Comparison of ENCODE assay signal across 34 cellular contexts in genomic region chr14:23411563-23412525, GRCh38. TPM values are rescaled to one million over a fixed set of nuclear protein-coding genes. Genes with fewer than 3 reads are reported as not detected.
"Had no signal": no experiment of that assay in that cellular context is flagged by ENCODE, and none has a peak within 500 bp of the region (broad histone marks: within the 10 kb centered on the region; RNA-seq: fewer than 3 reads in every experiment).

No MANE protein-coding gene starts in this region.

- H3K27ac Mint-ChIP-seq: activated B cell treated with CpG ODN at 0.5 μM for 24 hours; activated CD8-positive, alpha-beta T cell treated with anti-CD3 and anti-CD28 coated beads for 36 hours; activated T-helper 17 cell treated with anti-CD3 and anti-CD28 coated beads, Interleukin-2, amount 50 U/mL, for 72 hours; immature natural killer cell; natural killer cell; progenitor cell of endocrine pancreas; stimulated activated naive B cell treated with anti-CD40 and anti-IgM and Interleukin-4, amounts not matched to agents 10 μg/mL and 1 μg/mL and 100 μg/mL, for 72 hours had no signal

- H3K9me3 ChIP-seq: breast epithelium, colonic mucosa, gastroesophageal sphincter, lower lobe of right lung, neutrophil, ovary, tibial nerve had no signal

- H3K36me3 ChIP-seq: breast epithelium, colonic mucosa, gastroesophageal sphincter, lower lobe of right lung, neutrophil, ovary, tibial nerve had no signal

- FAIRE-seq: kidney had no signal

- H3K9me3 Mint-ChIP-seq: activated B cell treated with CpG ODN at 0.5 μM for 24 hours; activated CD8-positive, alpha-beta T cell treated with anti-CD3 and anti-CD28 coated beads for 36 hours; activated T-cell treated with anti-CD3 and anti-CD28 coated beads, Interleukin-2, amount 50 U/mL, for 4 hours; activated T-helper 17 cell treated with anti-CD3 and anti-CD28 coated beads, Interleukin-2, amount 50 U/mL, for 72 hours; immature natural killer cell; natural killer cell; stimulated activated naive B cell treated with anti-CD40 and anti-IgM and Interleukin-4, amounts not matched to agents 10 μg/mL and 1 μg/mL and 100 μg/mL, for 72 hours had no signal

- H3K27me3 ChIP-seq: colonic mucosa, neutrophil, ovary, tibial nerve had no signal

- H3K27ac ChIP-seq: breast epithelium, colonic mucosa, gastroesophageal sphincter, lower lobe of right lung, neutrophil, ovary, SK-N-MC, tibial nerve had no signal

- DNase-seq: activated B cell treated with CpG ODN at 0.5 μM for 24 hours; activated CD4-positive, alpha-beta T cell treated with anti-CD3 and anti-CD28 coated beads, Interleukin-2, amount 50 U/mL, for 1 hour; activated CD8-positive, alpha-beta T cell treated with anti-CD3 and anti-CD28 coated beads for 36 hours; activated gamma-delta T cell treated with Interleukin-2 at 50 U/mL for 16 hours; activated naive CD4-positive, alpha-beta T cell treated with anti-CD3 and anti-CD28 coated beads, Interleukin-2, amount 50 U/mL, for 16 hours; activated T-cell treated with anti-CD3 and anti-CD28 coated beads, Interleukin-2, amount 50 U/mL, for 4 hours; amniotic stem cell; cerebellar nuclear complex; colonic mucosa; effector CD8-positive, alpha-beta T cell; erythroblast; hypothalamus; immature natural killer cell; kidney; lower lobe of right lung; mesenchymal stem cell; natural killer cell; ovary; stimulated activated CD4-positive, alpha-beta T cell treated with anti-CD3 and anti-CD28 coated beads, Interleukin-1b, Interleukin-23, amount 100 ng/mL, for 48 hours; stimulated activated CD4-positive, alpha-beta T cell treated with anti-CD3 and anti-CD28 coated beads, Interleukin-4, amount 100 ng/mL, for 4 hours; stimulated activated CD8-positive, alpha-beta memory T cell treated with anti-CD3 and anti-CD28 coated beads, Interleukin-4, amount 100 ng/mL, for 48 hours; stimulated activated naive B cell treated with anti-CD40 and anti-IgM and Interleukin-4, amounts not matched to agents 10 μg/mL and 1 μg/mL and 100 μg/mL, for 72 hours; SW 1271; T-helper 2 cell had no signal

- ATAC-seq: activated CD8-positive, alpha-beta T cell treated with anti-CD3 and anti-CD28 coated beads for 36 hours; activated T-cell treated with anti-CD3 and anti-CD28 coated beads, Interleukin-2, amount 50 U/mL, for 4 hours; activated T-helper 17 cell treated with anti-CD3 and anti-CD28 coated beads, Interleukin-2, amount 50 U/mL, for 72 hours; gastroesophageal sphincter; lower lobe of right lung; natural killer cell; stimulated activated naive B cell treated with anti-CD40 and anti-IgM and Interleukin-4, amounts not matched to agents 10 μg/mL and 1 μg/mL and 100 μg/mL, for 72 hours had no signal

- H3K4me3 ChIP-seq: breast epithelium, colonic mucosa, gastroesophageal sphincter, lower lobe of right lung, ovary, SK-N-MC, tibial nerve had no signal

- H3K4me3 Mint-ChIP-seq: activated B cell treated with CpG ODN at 0.5 μM for 24 hours; activated CD8-positive, alpha-beta T cell treated with anti-CD3 and anti-CD28 coated beads for 36 hours; activated T-cell treated with anti-CD3 and anti-CD28 coated beads, Interleukin-2, amount 50 U/mL, for 4 hours; activated T-helper 17 cell treated with anti-CD3 and anti-CD28 coated beads, Interleukin-2, amount 50 U/mL, for 72 hours; immature natural killer cell; natural killer cell; stimulated activated naive B cell treated with anti-CD40 and anti-IgM and Interleukin-4, amounts not matched to agents 10 μg/mL and 1 μg/mL and 100 μg/mL, for 72 hours had no signal

- H3K4me1 ChIP-seq: breast epithelium, colonic mucosa, gastroesophageal sphincter, lower lobe of right lung, tibial nerve had no signal

- H3K4me1 Mint-ChIP-seq: activated T-helper 17 cell treated with anti-CD3 and anti-CD28 coated beads, Interleukin-2, amount 50 U/mL, for 72 hours; immature natural killer cell; natural killer cell had no signal

RNA-seq across cellular contexts. Expression of gene MYH6, which starts 3.8 kb away (rescaled TPM):
- total RNA-seq: activated B cell treated with CpG ODN at 0.5 μM for 24 hours; activated CD8-positive, alpha-beta T cell treated with anti-CD3 and anti-CD28 coated beads for 36 hours; activated T-cell treated with anti-CD3 and anti-CD28 coated beads, Interleukin-2, amount 50 U/mL, for 4 hours; breast epithelium; dermis microvascular lymphatic vessel endothelial cell; gastroesophageal sphincter; natural killer cell; temporal lobe; ureter had no signal

RNA-seq across cellular contexts. Expression of gene MYH7, which starts 23.6 kb away (rescaled TPM):
- total RNA-seq: activated B cell treated with CpG ODN at 0.5 μM for 24 hours; activated CD8-positive, alpha-beta T cell treated with anti-CD3 and anti-CD28 coated beads for 36 hours; breast epithelium; dermis microvascular lymphatic vessel endothelial cell; gastroesophageal sphincter; natural killer cell; progenitor cell of endocrine pancreas had no signal

RNA-seq across cellular contexts. Expression of gene CMTM5, which starts 35.0 kb away (rescaled TPM):
- total RNA-seq: activated B cell treated with CpG ODN at 0.5 μM for 24 hours; activated CD8-positive, alpha-beta T cell treated with anti-CD3 and anti-CD28 coated beads for 36 hours; activated T-cell treated with anti-CD3 and anti-CD28 coated beads, Interleukin-2, amount 50 U/mL, for 4 hours; activated T-helper 17 cell treated with anti-CD3 and anti-CD28 coated beads, Interleukin-2, amount 50 U/mL, for 72 hours; dermis microvascular lymphatic vessel endothelial cell; progenitor cell of endocrine pancreas had no signal

RNA-seq across cellular contexts. Expression of gene IL25, which starts 39.2 kb away (rescaled TPM):
- total RNA-seq: activated B cell treated with CpG ODN at 0.5 μM for 24 hours; activated CD8-positive, alpha-beta T cell treated with anti-CD3 and anti-CD28 coated beads for 36 hours; activated T-cell treated with anti-CD3 and anti-CD28 coated beads, Interleukin-2, amount 50 U/mL, for 4 hours; activated T-helper 17 cell treated with anti-CD3 and anti-CD28 coated beads, Interleukin-2, amount 50 U/mL, for 72 hours; breast epithelium; colonic mucosa; dermis microvascular lymphatic vessel endothelial cell; gastroesophageal sphincter; kidney; lower lobe of right lung; natural killer cell; ovary; progenitor cell of endocrine pancreas; temporal lobe; tibial nerve; ureter had no signal

RNA-seq across cellular contexts. Expression of gene EFS, which starts 46.9 kb away (rescaled TPM):
- total RNA-seq: activated B cell treated with CpG ODN at 0.5 μM for 24 hours; activated CD8-positive, alpha-beta T cell treated with anti-CD3 and anti-CD28 coated beads for 36 hours; activated T-helper 17 cell treated with anti-CD3 and anti-CD28 coated beads, Interleukin-2, amount 50 U/mL, for 72 hours; dermis microvascular lymphatic vessel endothelial cell; natural killer cell had no signal
